Comparison of ENCODE assay signal across 16 cellular contexts in the genomic region with DNA sequence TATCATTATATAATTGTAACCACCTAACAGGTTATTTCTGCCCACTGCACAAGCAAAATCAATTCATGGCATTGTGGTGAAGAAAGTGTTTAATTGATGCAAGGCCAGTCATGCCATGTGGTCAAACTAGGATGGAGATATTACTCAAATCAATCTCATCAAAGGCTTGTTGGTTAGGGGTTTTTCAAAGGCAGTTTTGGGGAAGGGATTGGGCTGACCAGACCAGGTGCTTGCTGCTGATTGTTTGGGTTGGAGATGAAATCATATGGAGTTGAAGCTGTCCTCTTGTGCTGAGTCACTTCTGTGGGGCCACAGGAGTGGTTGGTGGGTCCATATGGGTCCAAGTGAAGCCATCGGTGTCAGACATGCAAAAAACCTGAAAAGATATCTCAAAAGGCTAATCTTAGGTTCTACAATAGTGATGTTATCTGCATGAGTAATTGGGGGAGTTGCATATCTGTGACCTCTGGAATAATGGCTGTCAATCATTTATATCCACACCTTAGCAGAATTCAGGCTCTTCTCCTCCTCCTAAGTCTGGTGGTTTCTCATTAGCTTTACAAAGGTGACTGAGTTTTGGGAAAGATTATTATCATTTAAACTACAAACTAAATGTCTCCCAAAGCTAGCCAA. TPM values are rescaled to one million over a fixed set of nuclear protein-coding genes. Genes with fewer than 3 reads are reported as not detected.
DNase-seq lines count a peak whose midpoint lies in the region; ATAC-seq lines count a peak whose summit lies in the region.
"Had no signal": no experiment of that assay in that cellular context is flagged by ENCODE, and none has a peak within 500 bp of the region (broad histone marks: within the 10 kb centered on the region; RNA-seq: fewer than 3 reads in every experiment).

No MANE protein-coding gene starts in this region.

- DNase-seq in NCI-H1930 (lab: John Stamatoyannopoulos, UW) (no peak), HuH-7.5 (ENCODE audit: low spot score) (no peak), COLO829 (ENCODE audit: low spot score) (no peak), DMS79 treated with DMSO at 0.1 percent for 48 hours (lab: John Stamatoyannopoulos, UW) (no peak)
- DNase-seq: adrenal gland, erythroblast, NCI-H1092, NCI-H345, PC-9 had no signal

- H3K9me3 Mint-ChIP-seq in activated T-helper 17 cell treated with anti-CD3 and anti-CD28 coated beads, Interleukin-2, amount 50 U/mL, for 72 hours, result peaks cover 17% of the 10 kb centered on the region

- H3K4me3 Mint-ChIP-seq in activated T-helper 17 cell treated with anti-CD3 and anti-CD28 coated beads, Interleukin-2, amount 50 U/mL, for 72 hours, result no peak overlapping the region
- H3K4me3 Mint-ChIP-seq: natural killer cell treated with Interleukin-12 subunit alpha and Interleukin-12 subunit beta and Interleukin-15 and Interleukin-18, amount 100 ng/mL, for 72 hours had no signal

- ATAC-seq in GM18861 (IDR thresholded peaks at IDR 0.05; ENCODE audit: unreplicated experiment) (peak; percentile 81), GM21528 (IDR thresholded peaks at IDR 0.05; ENCODE audit: low FRiP score, unreplicated experiment) (peak; percentile 64), HG03039 (IDR thresholded peaks at IDR 0.05; ENCODE audit: unreplicated experiment) (peak; percentile 90)
- ATAC-seq in activated T-helper 17 cell treated with anti-CD3 and anti-CD28 coated beads, Interleukin-2, amount 50 U/mL, for 72 hours (replicated peaks), result peak; percentile 48
- ATAC-seq: HepG2; left lobe of liver; natural killer cell treated with Interleukin-12 subunit alpha and Interleukin-12 subunit beta and Interleukin-15 and Interleukin-18, amount 100 ng/mL, for 72 hours had no signal

- peak overlapping the region; percentile 22 for H3K27ac Mint-ChIP-seq in activated T-helper 17 cell treated with anti-CD3 and anti-CD28 coated beads, Interleukin-2, amount 50 U/mL, for 72 hours

- H3K36me3 Mint-ChIP-seq in activated T-helper 17 cell treated with anti-CD3 and anti-CD28 coated beads, Interleukin-2, amount 50 U/mL, for 72 hours (ENCODE audit: low read depth), result no peaks in the 10 kb centered on the region

- H3K27me3 Mint-ChIP-seq in activated T-helper 17 cell treated with anti-CD3 and anti-CD28 coated beads, Interleukin-2, amount 50 U/mL, for 72 hours, result peaks cover 60% of the 10 kb centered on the region

- peaks cover 10% of the 10 kb centered on the region for H3K4me1 Mint-ChIP-seq in activated T-helper 17 cell treated with anti-CD3 and anti-CD28 coated beads, Interleukin-2, amount 50 U/mL, for 72 hours

RNA-seq across cellular contexts. Expression of a gene that starts 44.9 kb away (rescaled TPM):
- total RNA-seq in activated T-helper 17 cell treated with anti-CD3 and anti-CD28 coated beads, Interleukin-2, amount 50 U/mL, for 72 hours, result 100 to 1,000 TPM in 1 of 2 donors, 10 to 100 TPM in 1; 90.2 to 108 TPM
